7 cellular contexts compared by ENCODE assay signal in the genomic region with DNA sequence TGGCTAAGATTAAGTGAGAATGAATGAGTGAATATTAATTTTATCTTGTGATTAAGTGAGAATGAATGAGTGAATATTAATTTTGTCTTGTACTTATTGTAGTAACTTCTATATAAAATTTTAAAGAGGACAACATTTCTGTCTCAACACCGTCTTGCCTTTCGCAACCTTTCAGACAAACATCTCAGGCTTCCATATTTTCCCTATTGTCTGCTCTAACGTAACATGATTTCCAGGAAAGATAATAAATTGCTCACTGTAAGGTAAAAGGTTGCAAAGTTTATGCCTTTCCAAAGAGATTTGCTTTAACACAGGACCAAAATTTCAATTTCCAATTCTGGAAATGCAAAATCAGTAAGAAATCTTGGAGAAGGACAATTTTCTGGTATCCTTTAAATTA.
"Had no signal": no experiment of that assay in that cellular context is flagged by ENCODE, and none has a peak within 500 bp of the region (broad histone marks: within the 10 kb centered on the region; RNA-seq: fewer than 3 reads in every experiment).

No MANE protein-coding gene starts in this region.

- H3K4me3 Mint-ChIP-seq: IgD-negative memory B cell had no signal

- H3K27ac ChIP-seq: HL-60 had no signal

- DNase-seq: IMR-90, KBM-7, KG1 had no signal

- H3K36me3 Mint-ChIP-seq: IgD-negative memory B cell had no signal

- ATAC-seq: HepG2, K562 had no signal

- H3K4me3 ChIP-seq: K562 had no signal

- H3K27ac Mint-ChIP-seq: IgD-negative memory B cell had no signal
